In genomic region chr3:40452876-40453730, GRCh38 we compare ENCODE assay signal across 8 cellular contexts. TPM values are rescaled to one million over a fixed set of nuclear protein-coding genes. Genes with fewer than 3 reads are reported as not detected.
A peak's percentile ranks its signal among the peaks of the same experiment; 100 is the strongest.
DNase-seq lines count a peak whose midpoint lies in the region; ATAC-seq and TF ChIP-seq lines count a peak whose summit lies in the region.

No MANE protein-coding gene starts in this region.

- no peaks in the 10 kb centered on the region for H3K27me3 ChIP-seq in CD4-positive, alpha-beta memory T cell (ENCODE audit: insufficient read depth, low read length)
- H3K27me3 ChIP-seq in duodenal mucosa (ENCODE audit: control insufficient read depth in 1 of 2, insufficient read depth in 2 of 2, low read length in 2 of 2) (no peaks in the 10 kb centered on the region), right lobe of liver (no peaks in the 10 kb centered on the region)

- peak overlapping the region; percentile 87 to 89 for H3K9ac ChIP-seq in duodenal mucosa (ENCODE audit: low read depth in 1 of 2, low read length in 2 of 2)

- DNase-seq in CD4-positive, alpha-beta memory T cell = peak; percentile 92 to 99 (median 96)
- DNase-seq in HK-2 (ENCODE audit: unreplicated experiment) = peak; percentile 93
- DNase-seq in NCI-H82 treated with DMSO at 0.1 percent for 48 hours (lab: John Stamatoyannopoulos, UW; ENCODE audit: unreplicated experiment) = peak; percentile 93
- peak; percentile 97 for DNase-seq in activated CD4-positive, alpha-beta memory T cell treated with anti-CD3 and anti-CD28 coated beads, Interleukin-2, amount 10 ng/mL, durations not matched to agents 7 days and 5 days
- peak; percentile 99 for DNase-seq in right lobe of liver
- peak; percentile 97 for DNase-seq in stimulated activated CD4-positive, alpha-beta T cell treated with anti-CD3 and anti-CD28 coated beads, Interleukin-4, amount 100 ng/mL, for 24 hours

- H3K4me3 ChIP-seq in CD4-positive, alpha-beta memory T cell (ENCODE audit: low read length in 2 of 2) = peak overlapping the region; percentile 80 to 81
- H3K4me3 ChIP-seq in duodenal mucosa (ENCODE audit: low read depth in 1 of 2, low read length in 2 of 2) = peak overlapping the region; percentile 81 to 88
- H3K4me3 ChIP-seq in right lobe of liver = peak overlapping the region; percentile 64 to 73 (median 68)

- H3K36me3 ChIP-seq in CD4-positive, alpha-beta memory T cell (ENCODE audit: insufficient read depth, low read length) = peaks cover 5% of the 10 kb centered on the region
- peaks cover 0 to 2% of the 10 kb centered on the region in 2 donors for H3K36me3 ChIP-seq in duodenal mucosa (ENCODE audit: control insufficient read depth in 1 of 2, insufficient read depth in 2 of 2, low read length in 2 of 2)
- peaks cover 0 to under 1% (median 0%) of the 10 kb centered on the region in 4 donors for H3K36me3 ChIP-seq in right lobe of liver

- peak; percentile 86 for TF ChIP-seq POLR2A in right lobe of liver (IDR thresholded peaks at IDR 0.05)

- intact Hi-C loops in CD4-positive, alpha-beta memory T cell (cut with micrococcal nuclease) = loop anchor here (1.0 to 10.0 kb wide), 8 partner anchors 24 to 1559 kb away; partner anchors contain the start of genes CTNNB1, EIF1B, RPSA and SLC25A38
- intact Hi-C loops in right lobe of liver (cut with DNase I) = no loop called here

- H3K27ac ChIP-seq in CD4-positive, alpha-beta memory T cell (ENCODE audit: low read depth, low read length) = peak overlapping the region; percentile 93
- H3K27ac ChIP-seq in duodenal mucosa (ENCODE audit: low read depth, low read length) = peak overlapping the region; percentile 93
- peak overlapping the region; percentile 92 to 97 (median 96) for H3K27ac ChIP-seq in right lobe of liver

- peaks cover 0 to 4% (median 0%) of the 10 kb centered on the region in 8 donors for H3K9me3 Mint-ChIP-seq in CD4-positive, alpha-beta memory T cell
- no peaks in the 10 kb centered on the region for H3K9me3 Mint-ChIP-seq in activated CD4-positive, alpha-beta memory T cell treated with anti-CD3 and anti-CD28 coated beads, Interleukin-2, amount 10 ng/mL, durations not matched to agents 7 days and 5 days

- CTCF ChIA-PET in CD4-positive, alpha-beta memory T cell (lab: Charles Lee; ENCODE audit: partially characterized antibody) = interaction anchor here (1.0 to 2.7 kb wide), 6 partner anchors 30 to 145 kb away, joined by 3 to 10 read pairs (median 4); partner anchors contain the start of gene ZNF620
- CTCF ChIA-PET in activated CD4-positive, alpha-beta memory T cell treated with anti-CD3 and anti-CD28 coated beads, Interleukin-2, amount 10 ng/mL, durations not matched to agents 7 days and 5 days (lab: Charles Lee) = interaction anchor here (0.7 to 2.6 kb wide), 4 partner anchors 71 to 260 kb away, joined by 3 to 6 read pairs (median 4); no protein-coding TSS in a partner anchor

- peak; percentile 94 for ATAC-seq in GM19455 (IDR thresholded peaks at IDR 0.05; ENCODE audit: unreplicated experiment)
- peak; percentile 94 to 98 (median 95) for ATAC-seq in right lobe of liver

- TF ChIP-seq CTCF in right lobe of liver (IDR thresholded peaks at IDR 0.05) = no peak

- H3K36me3 Mint-ChIP-seq in CD4-positive, alpha-beta memory T cell = peaks cover 4 to 22% of the 10 kb centered on the region in 2 donors
- H3K36me3 Mint-ChIP-seq in activated CD4-positive, alpha-beta memory T cell treated with anti-CD3 and anti-CD28 coated beads, Interleukin-2, amount 10 ng/mL, durations not matched to agents 7 days and 5 days (ENCODE audit: low read depth) = peaks cover 9% of the 10 kb centered on the region

- peak overlapping the region; percentile 88 to 98 (median 94) for H3K4me3 Mint-ChIP-seq in CD4-positive, alpha-beta memory T cell
- peak overlapping the region; percentile 86 for H3K4me3 Mint-ChIP-seq in activated CD4-positive, alpha-beta memory T cell treated with anti-CD3 and anti-CD28 coated beads, Interleukin-2, amount 10 ng/mL, durations not matched to agents 7 days and 5 days

- peaks cover 23 to 47% (median 35%) of the 10 kb centered on the region in 4 donors for H3K4me1 Mint-ChIP-seq in CD4-positive, alpha-beta memory T cell
- peaks cover 50% of the 10 kb centered on the region for H3K4me1 Mint-ChIP-seq in activated CD4-positive, alpha-beta memory T cell treated with anti-CD3 and anti-CD28 coated beads, Interleukin-2, amount 10 ng/mL, durations not matched to agents 7 days and 5 days

- no peaks in the 10 kb centered on the region for H3K27me3 Mint-ChIP-seq in CD4-positive, alpha-beta memory T cell
- no peaks in the 10 kb centered on the region for H3K27me3 Mint-ChIP-seq in activated CD4-positive, alpha-beta memory T cell treated with anti-CD3 and anti-CD28 coated beads, Interleukin-2, amount 10 ng/mL, durations not matched to agents 7 days and 5 days

- H3K4me1 ChIP-seq in CD4-positive, alpha-beta memory T cell (ENCODE audit: insufficient read depth, low read length) = peaks cover 30% of the 10 kb centered on the region
- H3K4me1 ChIP-seq in duodenal mucosa (ENCODE audit: control insufficient read depth in 1 of 2, insufficient read depth in 2 of 2, low read length in 2 of 2) (peaks cover 20 to 28% of the 10 kb centered on the region in 2 donors), right lobe of liver (peaks cover 0 to 21% (median 8%) of the 10 kb centered on the region in 4 donors)

- WGBS in right lobe of liver (ENCODE audit: insufficient coverage, low coverage, low lambda C conversion rate, missing lambda C conversion rate) = under 1% methylated on average over 11 of the region's 41 CpGs

- no peaks in the 10 kb centered on the region for H3K9me3 ChIP-seq in CD4-positive, alpha-beta memory T cell (ENCODE audit: control insufficient read depth in 1 of 2, low read length in 2 of 2)
- no peaks in the 10 kb centered on the region for H3K9me3 ChIP-seq in duodenal mucosa (ENCODE audit: control insufficient read depth in 1 of 2, low read length in 2 of 2)
- no peaks in the 10 kb centered on the region for H3K9me3 ChIP-seq in right lobe of liver

- POLR2A ChIA-PET in CD4-positive, alpha-beta memory T cell (lab: Charles Lee; ENCODE audit: partially characterized antibody) = interaction anchor here (0.8 to 3.3 kb wide), 13 partner anchors 11 to 1562 kb away, joined by 3 to 38 read pairs (median 10); partner anchors contain the start of genes CTNNB1, EIF1B, ZNF619 and ZNF620
- POLR2A ChIA-PET in activated CD4-positive, alpha-beta memory T cell treated with anti-CD3 and anti-CD28 coated beads, Interleukin-2, amount 10 ng/mL, durations not matched to agents 7 days and 5 days (lab: Charles Lee) = interaction anchor here (0.8 to 3.5 kb wide), 12 partner anchors 8 to 747 kb away, joined by 3 to 46 read pairs (median 6); partner anchors contain the start of genes CTNNB1, EIF1B, ENTPD3 and ZNF619

- peak overlapping the region; percentile 93 to 100 (median 99) for H3K27ac Mint-ChIP-seq in CD4-positive, alpha-beta memory T cell
- peak overlapping the region; percentile 93 for H3K27ac Mint-ChIP-seq in activated CD4-positive, alpha-beta memory T cell treated with anti-CD3 and anti-CD28 coated beads, Interleukin-2, amount 10 ng/mL, durations not matched to agents 7 days and 5 days

RNA-seq across cellular contexts. Expression of gene RPL14, which starts 4.0 kb away (rescaled TPM):
- 1,000 to 10,000 TPM; 2,669 to 2,785 TPM for total RNA-seq in CD4-positive, alpha-beta memory T cell
- 1,000 to 10,000 TPM; 1,004 to 1,669 TPM for polyA plus RNA-seq in CD4-positive, alpha-beta memory T cell
- 1,000 to 10,000 TPM; 1,898 to 2,001 TPM for total RNA-seq in activated CD4-positive, alpha-beta memory T cell treated with anti-CD3 and anti-CD28 coated beads, Interleukin-2, amount 10 ng/mL, durations not matched to agents 7 days and 5 days
- total RNA-seq in right lobe of liver = 100 to 1,000 TPM; 173 to 573 (median 551) TPM

RNA-seq across cellular contexts. Expression of gene ZNF619, which starts 23.8 kb away (rescaled TPM):
- 10 to 100 TPM; 14.0 to 16.6 TPM for total RNA-seq in CD4-positive, alpha-beta memory T cell
- polyA plus RNA-seq in CD4-positive, alpha-beta memory T cell = 1 to 10 TPM; 2.3 to 2.9 TPM
- total RNA-seq in activated CD4-positive, alpha-beta memory T cell treated with anti-CD3 and anti-CD28 coated beads, Interleukin-2, amount 10 ng/mL, durations not matched to agents 7 days and 5 days = 10 to 100 TPM; 10.5 to 10.6 TPM
- 1 to 10 TPM; 2.0 to 5.2 (median 4.5) TPM for total RNA-seq in right lobe of liver

RNA-seq across cellular contexts. Expression of gene ZNF620, which starts 52.7 kb away (rescaled TPM):
- 1 to 10 TPM; 3.7 to 3.8 TPM for total RNA-seq in CD4-positive, alpha-beta memory T cell
- polyA plus RNA-seq in CD4-positive, alpha-beta memory T cell = 1 to 10 TPM; 1.2 to 3.4 TPM
- total RNA-seq in activated CD4-positive, alpha-beta memory T cell treated with anti-CD3 and anti-CD28 coated beads, Interleukin-2, amount 10 ng/mL, durations not matched to agents 7 days and 5 days = 1 to 10 TPM; 6.1 to 6.3 TPM
- 1 to 10 TPM; 1.1 to 2.3 (median 1.6) TPM for total RNA-seq in right lobe of liver

Comparison
In these comparisons a context has a peak if more than half of its experiments do, and no peak if none do; other contexts are left out.
1. Peak in every context shown above with its lines: DNase-seq, ATAC-seq, H3K4me3 ChIP-seq and H3K27ac ChIP-seq.